Comparison of ENCODE assay signal across 28 cellular contexts in genomic region chr3:59545369-59545768, GRCh38.
DNase-seq lines count a peak whose midpoint lies in the region; ATAC-seq and TF ChIP-seq lines count a peak whose summit lies in the region.
"Had no signal": no experiment of that assay in that cellular context is flagged by ENCODE, and none has a peak within 500 bp of the region (broad histone marks: within the 10 kb centered on the region; RNA-seq: fewer than 3 reads in every experiment).

No MANE protein-coding gene starts in this region.

- TF ChIP-seq CTCF in astrocyte of the cerebellum (IDR thresholded peaks at IDR 0.05; ENCODE audit: low read depth, low read length, missing control alignments) (no peak), gastroesophageal sphincter (IDR thresholded peaks at IDR 0.05) (no peak), GM10266 (IDR thresholded peaks at IDR 0.05; ENCODE audit: control insufficient read depth, insufficient read depth, low read depth, missing control alignments) (no peak)

- 13 to 33% methylated on average over 1 of the region's 1 CpG for WGBS in gastroesophageal sphincter (ENCODE audit: low coverage in 1 of 2), 2 donors

- peaks cover 0 to 35% (median 0%) of the 10 kb centered on the region in 3 donors for H3K4me1 ChIP-seq in gastroesophageal sphincter
- H3K4me1 ChIP-seq: gastrocnemius medialis, thyroid gland had no signal

- no peaks in the 10 kb centered on the region for H3K36me3 ChIP-seq in gastroesophageal sphincter
- H3K36me3 ChIP-seq: cardiac muscle cell, esophagus muscularis mucosa, gastrocnemius medialis, thyroid gland had no signal

- TF ChIP-seq POLR2A in gastroesophageal sphincter (IDR thresholded peaks at IDR 0.05), result no peak

- CTCF ChIA-PET in HEK293T (lab: Yijun Ruan, JAX), result no interaction called here

- DNase-seq in NCI-H748 (lab: John Stamatoyannopoulos, UW; ENCODE audit: unreplicated experiment) (peak; percentile 33), NCI-H748 treated with DMSO at 0.1 percent for 48 hours (lab: John Stamatoyannopoulos, UW) (no peak), HEK293T (ENCODE audit: extremely low spot score) (no peak), astrocyte of the cerebellum (ENCODE audit: low read depth) (peak; percentile 49), pons (ENCODE audit: low spot score) (peak; percentile 67), GM10266 (ENCODE audit: extremely low spot score) (no peak)
- DNase-seq in activated CD4-positive, alpha-beta T cell treated with anti-CD3 and anti-CD28 coated beads, Interleukin-2, amount 50 U/mL, for 1 hour, result no peak
- DNase-seq: ACHN; activated CD4-positive, CD25-positive, alpha-beta regulatory T cell treated with anti-CD3 and anti-CD28 coated beads, Interleukin-2, amount 50 U/mL, for 72 hours; activated CD8-positive, alpha-beta T cell treated with anti-CD3 and anti-CD28 coated beads, Interleukin-2, amount 10 ng/mL, durations not matched to agents 7 days and 5 days; cortex of kidney; DND-41; effector memory CD8-positive, alpha-beta T cell; gastrocnemius medialis; H9; hippocampal formation; mesenchymal stem cell; NCI-H1092 treated with DMSO at 0.1 percent for 48 hours; NCI-H2171 treated with DMSO at 0.1 percent for 48 hours; NCI-H524 treated with DMSO at 0.1 percent for 48 hours; stimulated activated naive CD8-positive, alpha-beta T cell treated with anti-CD3 and anti-CD28 coated beads, Interleukin-15, amount 100 ng/mL, for 72 hours; T-helper 17 cell; thyroid gland had no signal

- no peaks in the 10 kb centered on the region for H3K27me3 ChIP-seq in gastroesophageal sphincter
- H3K27me3 ChIP-seq: cardiac muscle cell, esophagus muscularis mucosa, gastrocnemius medialis, thyroid gland had no signal

- no peak for TF ChIP-seq EP300 in gastroesophageal sphincter (IDR thresholded peaks at IDR 0.05)

- H3K4me3 ChIP-seq in astrocyte of the cerebellum (ENCODE audit: low read depth, low read length) (no peak overlapping the region), gastroesophageal sphincter (no peak overlapping the region)
- H3K4me3 ChIP-seq: cardiac muscle cell, esophagus muscularis mucosa, gastrocnemius medialis, skin epidermis, thyroid gland had no signal

- POLR2A ChIA-PET in HEK293T (lab: Yijun Ruan, JAX), result no interaction called here

- no peak overlapping the region for H3K27ac ChIP-seq in gastroesophageal sphincter
- H3K27ac ChIP-seq: cardiac muscle cell, esophagus muscularis mucosa, gastrocnemius medialis, skin epidermis, thyroid gland had no signal

- ATAC-seq in gastroesophageal sphincter, result no peak
- ATAC-seq: activated CD8-positive, alpha-beta T cell treated with anti-CD3 and anti-CD28 coated beads, Interleukin-2, amount 10 ng/mL, durations not matched to agents 7 days and 5 days; effector memory CD8-positive, alpha-beta T cell; gastrocnemius medialis; SK-N-SH treated with all-trans-retinoic acid at 6 μM for 48 hours; stimulated activated naive CD8-positive, alpha-beta T cell treated with anti-CD3 and anti-CD28 coated beads, Interleukin-15, amount 100 ng/mL, for 72 hours; T-helper 17 cell had no signal

- no peaks in the 10 kb centered on the region for H3K9me3 ChIP-seq in gastroesophageal sphincter
- H3K9me3 ChIP-seq: esophagus muscularis mucosa, gastrocnemius medialis, thyroid gland had no signal

- in situ Hi-C loops in astrocyte of the cerebellum (cut with HindIII; ENCODE audit: low sequenced_read_pairs), result no loop called here

TF ChIP-seq in HEK293T, 16 proteins besides CTCF, POLR2A, EP300 and RAD21:
- no peak for TF ChIP-seq FOXK2 (IDR thresholded peaks at IDR 0.05)
- TF ChIP-seq, protein P1, sequence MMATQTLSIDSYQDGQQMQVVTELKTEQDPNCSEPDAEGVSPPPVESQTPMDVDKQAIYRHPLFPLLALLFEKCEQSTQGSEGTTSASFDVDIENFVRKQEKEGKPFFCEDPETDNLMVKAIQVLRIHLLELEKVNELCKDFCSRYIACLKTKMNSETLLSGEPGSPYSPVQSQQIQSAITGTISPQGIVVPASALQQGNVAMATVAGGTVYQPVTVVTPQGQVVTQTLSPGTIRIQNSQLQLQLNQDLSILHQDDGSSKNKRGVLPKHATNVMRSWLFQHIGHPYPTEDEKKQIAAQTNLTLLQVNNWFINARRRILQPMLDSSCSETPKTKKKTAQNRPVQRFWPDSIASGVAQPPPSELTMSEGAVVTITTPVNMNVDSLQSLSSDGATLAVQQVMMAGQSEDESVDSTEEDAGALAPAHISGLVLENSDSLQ (IDR thresholded peaks at IDR 0.05), result peak; percentile 61

Comparison
In these comparisons a context has a peak if more than half of its experiments do, and no peak if none do; other contexts are left out.
1. DNase-seq: peak in NCI-H748 (single experiment), astrocyte of the cerebellum (single experiment) and pons (single experiment); none in NCI-H748 treated with DMSO at 0.1 percent for 48 hours (single experiment), HEK293T (single experiment), GM10266 (single experiment) and activated CD4-positive, alpha-beta T cell treated with anti-CD3 and anti-CD28 coated beads, Interleukin-2, amount 50 U/mL, for 1 hour (single experiment).